ENCODE assay signal across 8 cellular contexts in genomic region chr19:39030854-39031367, GRCh38. TPM values are rescaled to one million over a fixed set of nuclear protein-coding genes. Genes with fewer than 3 reads are reported as not detected.
A peak's percentile ranks its signal among the peaks of the same experiment; 100 is the strongest.
DNase-seq lines count a peak whose midpoint lies in the region; ATAC-seq and TF ChIP-seq lines count a peak whose summit lies in the region.

No MANE protein-coding gene starts in this region.

- H3K27ac ChIP-seq in BLaER1 (peak overlapping the region; percentile 46; the same call in 1 of the 2 replicates), Karpas-422 (ENCODE audit: low read length) (no peak overlapping the region), dorsolateral prefrontal cortex (peak overlapping the region in 41 of 59 donors; percentile 12 to 95 (median 89))

- H3K36me3 Mint-ChIP-seq in nephron (ENCODE audit: low read depth), result peaks cover 14% of the 10 kb centered on the region

- peaks cover 29% of the 10 kb centered on the region for H3K27me3 Mint-ChIP-seq in nephron (ENCODE audit: low read depth)

- H3K4me3 Mint-ChIP-seq in nephron, result peak overlapping the region; percentile 78 to 80 (median 79)

- DNase-seq in Karpas-422 (no peak), dorsolateral prefrontal cortex (no peak), glomerular visceral epithelial cell (ENCODE audit: extremely low spot score) (no peak), dermis blood vessel endothelial cell (no peak), COLO829 (ENCODE audit: low spot score) (no peak)

- H3K4me1 Mint-ChIP-seq in nephron, result no peaks in the 10 kb centered on the region

- intact Hi-C loops in dorsolateral prefrontal cortex (cut with DNase I), result loop anchor here (5.0 to 10.0 kb wide), 2 partner anchors 54 to 56 kb away; partner anchors contain the start of gene FBXO17 (in 2 of the 2)

- no peak for ATAC-seq in GM19395 (IDR thresholded peaks at IDR 0.05; ENCODE audit: unreplicated experiment)

- H3K36me3 ChIP-seq in BLaER1 (no peaks in the 10 kb centered on the region), Karpas-422 (ENCODE audit: insufficient read depth, low read length) (no peaks in the 10 kb centered on the region)

- H4K20me1 ChIP-seq in BLaER1 (no peaks in the 10 kb centered on the region), Karpas-422 (ENCODE audit: insufficient read depth, low read depth, low read length) (no peaks in the 10 kb centered on the region)

- H3K4me1 ChIP-seq in BLaER1 (peaks cover 23% of the 10 kb centered on the region), Karpas-422 (ENCODE audit: low read length) (peaks cover 16% of the 10 kb centered on the region)

- H3K27ac Mint-ChIP-seq in nephron, result peak overlapping the region in 2 of 3 experiments; percentile 22 to 71

- peak overlapping the region; percentile 85 for H2AFZ ChIP-seq in Karpas-422 (ENCODE audit: low read length)

- H3K4me2 ChIP-seq in BLaER1 (peak overlapping the region; percentile 94), Karpas-422 (ENCODE audit: low read depth, low read length, poor library complexity, severe bottlenecking) (peak overlapping the region; percentile 93)

- H3K27me3 ChIP-seq in BLaER1 (peaks cover 22% of the 10 kb centered on the region), Karpas-422 (ENCODE audit: low read length) (no peaks in the 10 kb centered on the region), dorsolateral prefrontal cortex (no peaks in the 10 kb centered on the region)

- no peaks in the 10 kb centered on the region for H3K9me2 ChIP-seq in Karpas-422 (replicated peaks; ENCODE audit: insufficient read depth, low read length)

- peaks cover 3% of the 10 kb centered on the region for H3K9me3 Mint-ChIP-seq in nephron

- H3K9ac ChIP-seq in BLaER1 (peak overlapping the region; percentile 69; the same call in 1 of the 2 replicates), Karpas-422 (ENCODE audit: low read length) (peak overlapping the region; percentile 64)

- peaks cover 7% of the 10 kb centered on the region; the same call in 1 of the 2 replicates for H3K9me3 ChIP-seq in BLaER1
- no peaks in the 10 kb centered on the region for H3K9me3 ChIP-seq in Karpas-422 (ENCODE audit: low read length)

- H3K4me3 ChIP-seq in BLaER1, result peak overlapping the region; percentile 76
- peak overlapping the region; percentile 71 for H3K4me3 ChIP-seq in Karpas-422 (ENCODE audit: low read length)
- H3K4me3 ChIP-seq in dorsolateral prefrontal cortex, result peak overlapping the region; percentile 64 to 95 (median 86)

- TF ChIP-seq CTCF in dorsolateral prefrontal cortex (IDR thresholded peaks at IDR 0.05 in 54 of 56, conservative IDR thresholded peaks at IDR 0.05 in 2 of 56; ENCODE audit: low read depth in 1 of 56, partially characterized antibody in 56 of 56) (no peak), nephron (IDR thresholded peaks at IDR 0.05; ENCODE audit: unreplicated experiment in 3 of 3) (no peak)

- no peaks in the 10 kb centered on the region for H3K79me2 ChIP-seq in Karpas-422 (ENCODE audit: low read length)

RNA-seq across cellular contexts. Expression of gene FBXO27, which starts 1.4 kb away (rescaled TPM):
- not detected in 2 replicates for total RNA-seq in Karpas-422 (2014; rRNA removed; shearing (Covaris generic); ENCODE audit: low replicate concordance)
- 10 to 100 TPM; 21.0 to 56.7 (median 37.9) TPM for total RNA-seq in dorsolateral prefrontal cortex
- 0.98 and 1.5 TPM in 2 replicates for total RNA-seq in dermis blood vessel endothelial cell

RNA-seq across cellular contexts. Expression of gene ACP7, which starts 53.3 kb away (rescaled TPM):
- total RNA-seq in Karpas-422 (2014; rRNA removed; shearing (Covaris generic); ENCODE audit: low replicate concordance), result not detected in 2 replicates
- total RNA-seq in dorsolateral prefrontal cortex (10 to 100 TPM in 2 of 120 experiments, 1 to 10 TPM in 106, under 1 TPM in 12; 0.15 to 17.0 (median 2.5) TPM), dermis blood vessel endothelial cell (0.19 TPM in 1 of 2 replicates, not detected in the other)

RNA-seq across cellular contexts. Expression of gene FBXO17, which starts 55.4 kb away (rescaled TPM):
- not detected in 2 replicates for total RNA-seq in Karpas-422 (2014; rRNA removed; shearing (Covaris generic); ENCODE audit: low replicate concordance)
- total RNA-seq in dorsolateral prefrontal cortex (10 to 100 TPM; 10.0 to 30.0 (median 17.7) TPM), dermis blood vessel endothelial cell (15.6 and 17.9 TPM in 2 replicates)

Comparison
In these comparisons a context has a peak if more than half of its experiments do, and no peak if none do; other contexts are left out.
1. RNA of gene FBXO17, which starts 55.4 kb away (total RNA-seq): 15.6 to 17.9 TPM in dermis blood vessel endothelial cell and 10.0 to 30.0 TPM in dorsolateral prefrontal cortex; not detected in Karpas-422; every median in the first group is over 10 times any median in the second.
2. Peak in every context shown above with its lines, with median percentiles within 50 percentile points of each other: H3K4me3 ChIP-seq.